8 cellular contexts compared by ENCODE assay signal in genomic region chr17:75753514-75754377, GRCh38. TPM values are rescaled to one million over a fixed set of nuclear protein-coding genes. Genes with fewer than 3 reads are reported as not detected.
DNase-seq lines count a peak whose midpoint lies in the region; ATAC-seq, FAIRE-seq and TF ChIP-seq lines count a peak whose summit lies in the region.

No MANE protein-coding gene starts in this region.

- 64% methylated on average over 7 of the region's 76 CpGs for WGBS in HepG2 (ENCODE audit: low lambda C conversion rate)

- no peaks in the 10 kb centered on the region for H4K20me1 ChIP-seq in HepG2 (ENCODE audit: insufficient read depth, low read length)

- CTCF ChIA-PET in activated B cell treated with CpG ODN at 0.5 μM for 24 hours (lab: Charles Lee) (interaction anchor here (0.7 to 10.9 kb wide), 41 partner anchors 10 to 493 kb away, joined by 3 to 346 read pairs (median 5); partner anchors contain the start of genes GALK1, GGA3, MIF4GD and MYO15B), HepG2 (lab: Yijun Ruan, JAX; ENCODE audit: low intra/inter-chr PET ratio, low total read pairs) (interaction anchor here (1.3 to 2.8 kb wide), 5 partner anchors 11 to 153 kb away, joined by 3 to 12 read pairs (median 4); partner anchors contain the start of gene GALK1)

- TF ChIP-seq CTCF in activated B cell treated with CpG ODN at 0.5 μM for 24 hours (IDR thresholded peaks at IDR 0.05), result no peak
- peak; percentile 83 for TF ChIP-seq CTCF in chondrocyte (IDR thresholded peaks at IDR 0.05)
- TF ChIP-seq CTCF in HepG2 (CRISPR knock-in tag; IDR thresholded peaks at IDR 0.05), result peak; percentile 86

- H3K27me3 Mint-ChIP-seq in activated B cell treated with CpG ODN at 0.5 μM for 24 hours (no peaks in the 10 kb centered on the region), chondrocyte (ENCODE audit: low read depth) (no peaks in the 10 kb centered on the region)

- intact Hi-C loops in activated B cell treated with CpG ODN at 0.5 μM for 24 hours (cut with micrococcal nuclease) (loop anchor here (1.0 to 2.0 kb wide), 2 partner anchors 74 to 251 kb away; no protein-coding TSS in a partner anchor), HepG2 (cut with micrococcal nuclease; ENCODE audit: unreplicated experiment) (loop anchor here (5.0 kb wide), 1 partner anchor 141 kb away; no protein-coding TSS in a partner anchor)

- in situ Hi-C loops in HepG2 (cut with HindIII; ENCODE audit: extremely low pct_ligation_motif_present, low pct_unique_long_range_greater_than_20kb), result loop anchor here (5.0 to 10.0 kb wide), 2 partner anchors 76 to 139 kb away; no protein-coding TSS in a partner anchor

- H3K4me3 Mint-ChIP-seq in activated B cell treated with CpG ODN at 0.5 μM for 24 hours, result peak overlapping the region; percentile 67
- peak overlapping the region; percentile 28 for H3K4me3 Mint-ChIP-seq in chondrocyte (ENCODE audit: unreplicated experiment)

- H3K9me3 Mint-ChIP-seq in activated B cell treated with CpG ODN at 0.5 μM for 24 hours (no peaks in the 10 kb centered on the region), chondrocyte (ENCODE audit: low read depth) (no peaks in the 10 kb centered on the region)

- TF ChIP-seq EP300 in HepG2 (IDR thresholded peaks at IDR 0.05; ENCODE audit: low read depth in 2 of 2, low read length in 2 of 2) (peak in 1 of 2 experiments; percentile 46; a peak in 1 of 4 replicates), HepG2 (CRISPR knock-in tag; IDR thresholded peaks at IDR 0.05; ENCODE audit: borderline replicate concordance) (peak; percentile 34; the same call in 1 of the 2 replicates)

- no peaks in the 10 kb centered on the region for H3K79me2 ChIP-seq in HepG2 (ENCODE audit: insufficient read depth, low read length)

- ATAC-seq in activated B cell treated with CpG ODN at 0.5 μM for 24 hours (ENCODE audit: low read depth), result peak; percentile 82
- peak; percentile 55 for ATAC-seq in HepG2
- ATAC-seq in HG03159 (IDR thresholded peaks at IDR 0.05; ENCODE audit: unreplicated experiment), result no peak

- POLR2A ChIA-PET in activated B cell treated with CpG ODN at 0.5 μM for 24 hours (lab: Charles Lee), result interaction anchor here (0.5 to 4.3 kb wide), 24 partner anchors 8 to 298 kb away, joined by 3 to 48 read pairs (median 6); partner anchors contain the start of genes ACOX1, GALK1, RECQL5 and SAP30BP
- POLR2A ChIA-PET in HepG2 (lab: Yijun Ruan, JAX), result interaction anchor here (0.5 to 5.8 kb wide), 26 partner anchors 10 to 622 kb away, joined by 3 to 116 read pairs (median 8); partner anchors contain the start of genes GALK1, NT5C, RECQL5 and SAP30BP

- H3K27me3 ChIP-seq in HepG2 (ENCODE audit: control insufficient read depth in 1 of 2, insufficient read depth in 2 of 2, low read length in 2 of 2), result no peaks in the 10 kb centered on the region

- no peaks in the 10 kb centered on the region for H3K9me3 ChIP-seq in HepG2 (ENCODE audit: low read length)

- peak overlapping the region; percentile 75 for H3K9ac ChIP-seq in HepG2 (ENCODE audit: insufficient read depth, low read depth, low read length)

- H2AFZ ChIP-seq in HepG2 (ENCODE audit: low read length), result no peak overlapping the region

- DNase-seq in AG08396 (ENCODE audit: low spot score) (peak; percentile 94), Kasumi-1 (lab: John Stamatoyannopoulos, UW) (peak; percentile 82 to 83), activated B cell treated with CpG ODN at 0.5 μM for 24 hours (peak; percentile 82), chondrocyte (ENCODE audit: low spot score) (no peak), HepG2 (ENCODE audit: low spot score) (peak; percentile 67)
- peak; percentile 53 to 68 (median 62) for DNase-seq in stimulated activated CD4-positive, alpha-beta T cell treated with anti-CD3 and anti-CD28 coated beads, TNF-alpha, amount 100 ng/mL, for 4 hours (ENCODE audit: low read depth in 3 of 3)

- no peaks in the 10 kb centered on the region for H3K36me3 ChIP-seq in HepG2 (replicated peaks in 1 of 2; ENCODE audit: control insufficient read depth in 1 of 2, insufficient read depth in 2 of 2, low read length in 2 of 2)

- TF ChIP-seq RAD21 in HepG2 (CRISPR knock-in tag; IDR thresholded peaks at IDR 0.05), result peak; percentile 74

- TF ChIP-seq POLR2A in GM19193 (IDR thresholded peaks at IDR 0.05; ENCODE audit: extremely low read depth, insufficient read depth, insufficient read length), result peak; percentile 11
- peak in 1 of 2 experiments; percentile 35; a peak in 1 of 4 replicates for TF ChIP-seq POLR2A in HepG2 (IDR thresholded peaks at IDR 0.05; ENCODE audit: insufficient read depth in 1 of 2, low read depth in 2 of 2, low read length in 2 of 2)

- H3K36me3 Mint-ChIP-seq in activated B cell treated with CpG ODN at 0.5 μM for 24 hours (ENCODE audit: low read depth), result no peaks in the 10 kb centered on the region
- H3K36me3 Mint-ChIP-seq in chondrocyte (ENCODE audit: low read depth), result no peaks in the 10 kb centered on the region

- peak overlapping the region; percentile 89 for H3K4me2 ChIP-seq in HepG2 (ENCODE audit: low read depth, low read length)

- peaks cover 15% of the 10 kb centered on the region for H3K4me1 Mint-ChIP-seq in activated B cell treated with CpG ODN at 0.5 μM for 24 hours
- peaks cover 14% of the 10 kb centered on the region for H3K4me1 Mint-ChIP-seq in chondrocyte (ENCODE audit: low read depth)

- H3K27ac Mint-ChIP-seq in activated B cell treated with CpG ODN at 0.5 μM for 24 hours (no peak overlapping the region), chondrocyte (ENCODE audit: unreplicated experiment) (no peak overlapping the region)

- peak overlapping the region; percentile 72 for H3K27ac ChIP-seq in HepG2 (ENCODE audit: extremely low read length, insufficient read depth, low read length)

- peaks cover 67% of the 10 kb centered on the region for H3K4me1 ChIP-seq in HepG2 (ENCODE audit: insufficient read depth, low read length)

- BruUV-seq in HepG2 (replicated peaks; lab: Mats Ljungman, UMichigan), result TSS peak; percentile 85

- FAIRE-seq in HepG2 (lab: Jason Lieb, UNC), result no peak

- H3K4me3 ChIP-seq in HepG2 (replicated peaks in 1 of 3; ENCODE audit: insufficient read depth in 1 of 3, low read depth in 2 of 3, low read length in 3 of 3), result peak overlapping the region; percentile 29 to 69 (median 39); a peak in 5 of 6 replicates

RNA-seq across cellular contexts. Expression of gene GALK1, which starts 11.2 kb away (rescaled TPM):
- total RNA-seq in activated B cell treated with CpG ODN at 0.5 μM for 24 hours (14.9 and 22.9 TPM in 2 replicates), chondrocyte (27.8 to 34.7 TPM (median 30.0 TPM) in 3 replicates), HepG2 (2016; rRNA removed; fragmentation: Illumina TruSeq; extraction: Trizol) (93.6 and 95.6 TPM in 2 replicates)
- total RNA-seq in HepG2 (2016; cell fraction: cytosol; rRNA removed; fragmentation: Illumina TruSeq; extraction: Trizol; ENCODE audit: low read depth), result 31.6 and 39.5 TPM in 2 replicates
- total RNA-seq in HepG2 (2016; cell fraction: insoluble cytoplasmic fraction; rRNA removed; fragmentation: Illumina TruSeq; extraction: Trizol), result 94.0 and 98.0 TPM in 2 replicates
- 35.0 and 44.2 TPM in 2 replicates for total RNA-seq in HepG2 (2016; cell fraction: membrane; rRNA removed; fragmentation: Illumina TruSeq; extraction: Trizol)
- 44.3 and 48.9 TPM in 2 replicates for total RNA-seq in HepG2 (2016; cell fraction: nucleus; rRNA removed; fragmentation: Illumina TruSeq; extraction: Trizol)
- 59.9 and 93.0 TPM in 2 replicates for polyA plus RNA-seq in HepG2 (2011; rRNA removed)
- polyA plus RNA-seq in HepG2 (2011; cell fraction: cytosol; rRNA removed), result 65.7 and 112 TPM in 2 replicates
- polyA plus RNA-seq in HepG2 (2011; cell fraction: nucleus; rRNA removed), result 162 and 164 TPM in 2 replicates
- polyA plus RNA-seq in HepG2 (2012), result 57.4 and 59.7 TPM in 2 replicates
- polyA plus RNA-seq in HepG2 (2016; cell fraction: cytosol; fragmentation: Illumina TruSeq; extraction: Trizol; ENCODE audit: low read depth), result 29.0 and 30.8 TPM in 2 replicates
- polyA plus RNA-seq in HepG2 (2016; cell fraction: insoluble cytoplasmic fraction; fragmentation: Illumina TruSeq; extraction: Trizol; ENCODE audit: low read depth), result 86.3 and 86.5 TPM in 2 replicates
- polyA plus RNA-seq in HepG2 (2016; cell fraction: membrane; fragmentation: Illumina TruSeq; extraction: Trizol; ENCODE audit: low read depth), result 25.3 and 27.1 TPM in 2 replicates
- 72.3 and 78.9 TPM in 2 replicates for polyA plus RNA-seq in HepG2 (2016; cell fraction: nucleus; fragmentation: Illumina TruSeq; extraction: Trizol; ENCODE audit: insufficient read depth, low read depth)
- polyA minus RNA-seq in HepG2 (2011; rRNA and poly(A)+ RNA removed; ENCODE audit: low replicate concordance), result 28.9 and 121 TPM in 2 replicates
- 45.9 and 49.6 TPM in 2 replicates for polyA minus RNA-seq in HepG2 (2011; cell fraction: cytosol; rRNA and poly(A)+ RNA removed)
- polyA minus RNA-seq in HepG2 (2011; cell fraction: nucleus; rRNA and poly(A)+ RNA removed), result 26.3 and 28.6 TPM in 2 replicates

RNA-seq across cellular contexts. Expression of gene UNK, which starts 30.9 kb away (rescaled TPM):
- 52.3 and 61.2 TPM in 2 replicates for total RNA-seq in activated B cell treated with CpG ODN at 0.5 μM for 24 hours
- total RNA-seq in chondrocyte, result 20.9 to 35.8 TPM (median 21.0 TPM) in 3 replicates
- 28.6 and 33.0 TPM in 2 replicates for total RNA-seq in HepG2 (2016; rRNA removed; fragmentation: Illumina TruSeq; extraction: Trizol)
- total RNA-seq in HepG2 (2016; cell fraction: cytosol; rRNA removed; fragmentation: Illumina TruSeq; extraction: Trizol; ENCODE audit: low read depth), result 37.2 and 44.0 TPM in 2 replicates
- total RNA-seq in HepG2 (2016; cell fraction: insoluble cytoplasmic fraction; rRNA removed; fragmentation: Illumina TruSeq; extraction: Trizol), result 21.2 and 33.0 TPM in 2 replicates
- 58.6 and 59.5 TPM in 2 replicates for total RNA-seq in HepG2 (2016; cell fraction: membrane; rRNA removed; fragmentation: Illumina TruSeq; extraction: Trizol)
- 38.6 and 43.6 TPM in 2 replicates for total RNA-seq in HepG2 (2016; cell fraction: nucleus; rRNA removed; fragmentation: Illumina TruSeq; extraction: Trizol)
- 30.7 and 31.6 TPM in 2 replicates for polyA plus RNA-seq in HepG2 (2011; rRNA removed)
- polyA plus RNA-seq in HepG2 (2011; cell fraction: cytosol; rRNA removed), result 18.7 and 21.7 TPM in 2 replicates
- polyA plus RNA-seq in HepG2 (2011; cell fraction: nucleus; rRNA removed), result 50.0 and 56.4 TPM in 2 replicates
- polyA plus RNA-seq in HepG2 (2012), result 20.8 and 23.9 TPM in 2 replicates
- 55.3 and 62.7 TPM in 2 replicates for polyA plus RNA-seq in HepG2 (2016; cell fraction: cytosol; fragmentation: Illumina TruSeq; extraction: Trizol; ENCODE audit: low read depth)
- 28.7 and 35.1 TPM in 2 replicates for polyA plus RNA-seq in HepG2 (2016; cell fraction: insoluble cytoplasmic fraction; fragmentation: Illumina TruSeq; extraction: Trizol; ENCODE audit: low read depth)
- polyA plus RNA-seq in HepG2 (2016; cell fraction: membrane; fragmentation: Illumina TruSeq; extraction: Trizol; ENCODE audit: low read depth), result 64.7 and 69.9 TPM in 2 replicates
- 52.8 and 60.0 TPM in 2 replicates for polyA plus RNA-seq in HepG2 (2016; cell fraction: nucleus; fragmentation: Illumina TruSeq; extraction: Trizol; ENCODE audit: insufficient read depth, low read depth)
- 24.3 and 28.1 TPM in 2 replicates for polyA minus RNA-seq in HepG2 (2011; rRNA and poly(A)+ RNA removed; ENCODE audit: low replicate concordance)
- 10.4 and 14.9 TPM in 2 replicates for polyA minus RNA-seq in HepG2 (2011; cell fraction: cytosol; rRNA and poly(A)+ RNA removed)
- 78.9 and 91.3 TPM in 2 replicates for polyA minus RNA-seq in HepG2 (2011; cell fraction: nucleus; rRNA and poly(A)+ RNA removed)

RNA-seq across cellular contexts. Expression of gene ITGB4, which starts 32.5 kb away (rescaled TPM):
- total RNA-seq in activated B cell treated with CpG ODN at 0.5 μM for 24 hours (2.1 and 2.2 TPM in 2 replicates), chondrocyte (5.2 to 52.3 TPM (median 5.6 TPM) in 3 replicates), HepG2 (2016; rRNA removed; fragmentation: Illumina TruSeq; extraction: Trizol) (4.0 and 6.9 TPM in 2 replicates)
- 9.2 and 10.4 TPM in 2 replicates for total RNA-seq in HepG2 (2016; cell fraction: cytosol; rRNA removed; fragmentation: Illumina TruSeq; extraction: Trizol; ENCODE audit: low read depth)
- 3.9 and 6.3 TPM in 2 replicates for total RNA-seq in HepG2 (2016; cell fraction: insoluble cytoplasmic fraction; rRNA removed; fragmentation: Illumina TruSeq; extraction: Trizol)
- total RNA-seq in HepG2 (2016; cell fraction: membrane; rRNA removed; fragmentation: Illumina TruSeq; extraction: Trizol), result 10.1 and 14.6 TPM in 2 replicates
- total RNA-seq in HepG2 (2016; cell fraction: nucleus; rRNA removed; fragmentation: Illumina TruSeq; extraction: Trizol), result 3.7 and 3.9 TPM in 2 replicates
- polyA plus RNA-seq in HepG2 (2011; rRNA removed), result 14.5 and 14.7 TPM in 2 replicates
- polyA plus RNA-seq in HepG2 (2011; cell fraction: cytosol; rRNA removed), result 5.1 and 8.2 TPM in 2 replicates
- 28.7 and 39.5 TPM in 2 replicates for polyA plus RNA-seq in HepG2 (2011; cell fraction: nucleus; rRNA removed)
- polyA plus RNA-seq in HepG2 (2012), result 13.2 and 14.2 TPM in 2 replicates
- polyA plus RNA-seq in HepG2 (2016; cell fraction: cytosol; fragmentation: Illumina TruSeq; extraction: Trizol; ENCODE audit: low read depth), result 36.1 and 40.9 TPM in 2 replicates
- polyA plus RNA-seq in HepG2 (2016; cell fraction: insoluble cytoplasmic fraction; fragmentation: Illumina TruSeq; extraction: Trizol; ENCODE audit: low read depth), result 10.5 and 16.8 TPM in 2 replicates
- polyA plus RNA-seq in HepG2 (2016; cell fraction: membrane; fragmentation: Illumina TruSeq; extraction: Trizol; ENCODE audit: low read depth), result 41.4 and 43.0 TPM in 2 replicates
- 20.5 and 28.1 TPM in 2 replicates for polyA plus RNA-seq in HepG2 (2016; cell fraction: nucleus; fragmentation: Illumina TruSeq; extraction: Trizol; ENCODE audit: insufficient read depth, low read depth)
- polyA minus RNA-seq in HepG2 (2011; rRNA and poly(A)+ RNA removed; ENCODE audit: low replicate concordance), result 25.3 and 28.4 TPM in 2 replicates
- 8.4 and 12.7 TPM in 2 replicates for polyA minus RNA-seq in HepG2 (2011; cell fraction: cytosol; rRNA and poly(A)+ RNA removed)
- polyA minus RNA-seq in HepG2 (2011; cell fraction: nucleus; rRNA and poly(A)+ RNA removed), result 3.2 and 6.3 TPM in 2 replicates
